In genomic region chr10:80484243-80484642, GRCh38 we compare ENCODE assay signal across 12 cellular contexts. TPM values are rescaled to one million over a fixed set of nuclear protein-coding genes. Genes with fewer than 3 reads are reported as not detected.
DNase-seq lines count a peak whose midpoint lies in the region; ATAC-seq lines count a peak whose summit lies in the region.
"Had no signal": no experiment of that assay in that cellular context is flagged by ENCODE, and none has a peak within 500 bp of the region (broad histone marks: within the 10 kb centered on the region; RNA-seq: fewer than 3 reads in every experiment).

No MANE protein-coding gene starts in this region.

- peaks cover 22% of the 10 kb centered on the region for H3K36me3 ChIP-seq in SJSA1
- H3K36me3 ChIP-seq: HAP-1 had no signal

- no peak overlapping the region for H3K4me3 ChIP-seq in SJSA1
- H3K4me3 ChIP-seq: HAP-1, tibial nerve had no signal

- intact Hi-C loops in activated CD4-positive, alpha-beta T cell treated with anti-CD3 and anti-CD28 coated beads, Interleukin-2, amount 10 ng/mL, durations not matched to agents 24 days and 14 days (cut with micrococcal nuclease) = no loop called here
- intact Hi-C loops in dendritic cell treated with granulocyte-macrophage colony-stimulating factor and Interleukin-4, amounts not matched to agents 40 ng/mL and 50 ng/mL, for 4 days (cut with micrococcal nuclease) = no loop called here
- intact Hi-C loops in sciatic nerve (cut with DNase I) = no loop called here

- peak overlapping the region; percentile 88 for H3K27ac ChIP-seq in SJSA1

- peaks cover 35% of the 10 kb centered on the region for H3K36me3 Mint-ChIP-seq in activated CD4-positive, alpha-beta T cell treated with anti-CD3 and anti-CD28 coated beads, Interleukin-2, amount 10 ng/mL, durations not matched to agents 24 days and 14 days (ENCODE audit: low read depth)
- peaks cover 51% of the 10 kb centered on the region for H3K36me3 Mint-ChIP-seq in dendritic cell treated with granulocyte-macrophage colony-stimulating factor and Interleukin-4, amounts not matched to agents 40 ng/mL and 50 ng/mL, for 4 days (ENCODE audit: low read depth)

- H3K27ac Mint-ChIP-seq in activated CD4-positive, alpha-beta T cell treated with anti-CD3 and anti-CD28 coated beads, Interleukin-2, amount 10 ng/mL, durations not matched to agents 24 days and 14 days = peak overlapping the region; percentile 92
- H3K27ac Mint-ChIP-seq in dendritic cell treated with granulocyte-macrophage colony-stimulating factor and Interleukin-4, amounts not matched to agents 40 ng/mL and 50 ng/mL, for 4 days = peak overlapping the region; percentile 88

- no peak for DNase-seq in activated CD4-positive, alpha-beta T cell treated with anti-CD3 and anti-CD28 coated beads, Interleukin-2, amount 10 ng/mL, durations not matched to agents 24 days and 14 days
- DNase-seq in activated CD4-positive, alpha-beta T cell treated with anti-CD3 and anti-CD28 coated beads for 4 hours = no peak
- peak; percentile 82 to 88 for DNase-seq in SJSA1 (ENCODE audit: low read depth in 1 of 2, low spot score in 2 of 2)
- DNase-seq in sciatic nerve (ENCODE audit: low spot score) = no peak
- DNase-seq: NCI-H345 had no signal

- H3K27me3 ChIP-seq in SJSA1 (replicated peaks) = no peaks in the 10 kb centered on the region
- H3K27me3 ChIP-seq: tibial nerve had no signal

- H3K9me3 Mint-ChIP-seq in activated CD4-positive, alpha-beta T cell treated with anti-CD3 and anti-CD28 coated beads, Interleukin-2, amount 10 ng/mL, durations not matched to agents 24 days and 14 days = no peaks in the 10 kb centered on the region
- H3K9me3 Mint-ChIP-seq in dendritic cell treated with granulocyte-macrophage colony-stimulating factor and Interleukin-4, amounts not matched to agents 40 ng/mL and 50 ng/mL, for 4 days = no peaks in the 10 kb centered on the region

- ATAC-seq in sciatic nerve (peak; percentile 72), HG03460 (IDR thresholded peaks at IDR 0.05; ENCODE audit: unreplicated experiment) (no peak), HG03175 (IDR thresholded peaks at IDR 0.05; ENCODE audit: unreplicated experiment) (no peak), HG03442 (IDR thresholded peaks at IDR 0.05; ENCODE audit: unreplicated experiment) (no peak)

- H3K4me1 ChIP-seq in SJSA1 (replicated peaks) = peaks cover 42% of the 10 kb centered on the region

- H3K27me3 Mint-ChIP-seq in activated CD4-positive, alpha-beta T cell treated with anti-CD3 and anti-CD28 coated beads, Interleukin-2, amount 10 ng/mL, durations not matched to agents 24 days and 14 days = no peaks in the 10 kb centered on the region
- no peaks in the 10 kb centered on the region for H3K27me3 Mint-ChIP-seq in dendritic cell treated with granulocyte-macrophage colony-stimulating factor and Interleukin-4, amounts not matched to agents 40 ng/mL and 50 ng/mL, for 4 days

- no peaks in the 10 kb centered on the region for H3K9me3 ChIP-seq in SJSA1 (replicated peaks)
- H3K9me3 ChIP-seq: HAP-1, tibial nerve had no signal

- peaks cover 67% of the 10 kb centered on the region for H3K4me1 Mint-ChIP-seq in activated CD4-positive, alpha-beta T cell treated with anti-CD3 and anti-CD28 coated beads, Interleukin-2, amount 10 ng/mL, durations not matched to agents 24 days and 14 days
- peaks cover 78% of the 10 kb centered on the region for H3K4me1 Mint-ChIP-seq in dendritic cell treated with granulocyte-macrophage colony-stimulating factor and Interleukin-4, amounts not matched to agents 40 ng/mL and 50 ng/mL, for 4 days (ENCODE audit: low read depth)

- peak overlapping the region; percentile 79 for H3K4me3 Mint-ChIP-seq in activated CD4-positive, alpha-beta T cell treated with anti-CD3 and anti-CD28 coated beads, Interleukin-2, amount 10 ng/mL, durations not matched to agents 24 days and 14 days
- H3K4me3 Mint-ChIP-seq in dendritic cell treated with granulocyte-macrophage colony-stimulating factor and Interleukin-4, amounts not matched to agents 40 ng/mL and 50 ng/mL, for 4 days = no peak overlapping the region

RNA-seq across cellular contexts. Expression of gene TSPAN14, which starts 30.1 kb away (rescaled TPM):
- total RNA-seq in activated CD4-positive, alpha-beta T cell treated with anti-CD3 and anti-CD28 coated beads, Interleukin-2, amount 10 ng/mL, durations not matched to agents 24 days and 14 days = 57.8 and 61.7 TPM in 2 replicates
- total RNA-seq in SJSA1 (2014; rRNA removed; shearing (Covaris generic)) = 60.8 and 65.8 TPM in 2 replicates
- total RNA-seq in sciatic nerve = 103 TPM

RNA-seq across cellular contexts. Expression of gene SH2D4B, which starts 53.5 kb away (rescaled TPM):
- 0.19 and 0.23 TPM in 2 replicates for total RNA-seq in activated CD4-positive, alpha-beta T cell treated with anti-CD3 and anti-CD28 coated beads, Interleukin-2, amount 10 ng/mL, durations not matched to agents 24 days and 14 days
- 0.08 TPM in 1 of 2 replicates, not detected in the other for total RNA-seq in SJSA1 (2014; rRNA removed; shearing (Covaris generic))
- 0.18 TPM for total RNA-seq in sciatic nerve
- total RNA-seq: left lobe of liver, tibial nerve had no signal

Comparison
In these comparisons a context has a peak if more than half of its experiments do, and no peak if none do; other contexts are left out.
1. DNase-seq: peak in SJSA1 (2 of 2); none in activated CD4-positive, alpha-beta T cell treated with anti-CD3 and anti-CD28 coated beads, Interleukin-2, amount 10 ng/mL, durations not matched to agents 24 days and 14 days (single experiment), activated CD4-positive, alpha-beta T cell treated with anti-CD3 and anti-CD28 coated beads for 4 hours (0 of 2) and sciatic nerve (single experiment).